In genomic region chr14:27075503-27075902, GRCh38 we compare ENCODE assay signal across 34 cellular contexts.
"Had no signal": no experiment of that assay in that cellular context is flagged by ENCODE, and none has a peak within 500 bp of the region (broad histone marks: within the 10 kb centered on the region; RNA-seq: fewer than 3 reads in every experiment).

No MANE protein-coding gene starts in this region.

- H3K27ac ChIP-seq: adrenal gland, ascending aorta, body of pancreas, brain microvascular endothelial cell, breast epithelium, cardiac muscle cell had no signal

- DNase-seq: activated effector memory CD4-positive, alpha-beta T cell treated with anti-CD3 and anti-CD28 coated beads, Interleukin-2, amount 50 U/mL, for 16 hours; activated effector memory CD4-positive, alpha-beta T cell treated with Interleukin-2 at 50 U/mL for 16 hours; activated gamma-delta T cell; activated gamma-delta T cell treated with Interleukin-2 at 50 U/mL for 16 hours; activated naive CD4-positive, alpha-beta T cell; activated naive CD4-positive, alpha-beta T cell treated with anti-CD3 and anti-CD28 coated beads for 36 hours; activated naive CD4-positive, alpha-beta T cell treated with anti-CD3 and anti-CD28 coated beads, Interleukin-2, amount 10 ng/mL, durations not matched to agents 7 days and 5 days; activated naive CD4-positive, alpha-beta T cell treated with anti-CD3 and anti-CD28 coated beads, Interleukin-2, amount 50 U/mL, for 16 hours; activated naive CD4-positive, alpha-beta T cell treated with Interleukin-2 at 50 U/mL for 16 hours; activated naive CD8-positive, alpha-beta T cell treated with anti-CD3 and anti-CD28 coated beads for 36 hours; activated naive CD8-positive, alpha-beta T cell treated with anti-CD3 and anti-CD28 coated beads, Interleukin-2, amount 10 ng/mL, durations not matched to agents 7 days and 5 days; activated naive CD8-positive, alpha-beta T cell treated with anti-CD3 and anti-CD28 coated beads, Interleukin-2, amount 50 U/mL, for 24 hours; activated T-cell treated with anti-CD3 and anti-CD28 coated beads, Interleukin-2, amount 50 U/mL, for 1 hour; activated T-cell treated with anti-CD3 and anti-CD28 coated beads, Interleukin-2, amount 50 U/mL, for 24 hours; activated T-cell treated with anti-CD3 and anti-CD28 coated beads, Interleukin-2, amount 50 U/mL, for 4 hours; activated T-cell treated with anti-CD3 and anti-CD28 coated beads, Interleukin-2, amount 50 U/mL, for 48 hours; activated T-cell treated with anti-CD3 and anti-CD28 coated beads, Interleukin-2, amount 50 U/mL, for 72 hours; adrenal gland; amniotic stem cell; amygdala; anterior cingulate cortex; aorta; body of pancreas; brain microvascular endothelial cell; caudate nucleus; central memory CD4-positive, alpha-beta T cell; cerebellar nuclear complex had no signal

- ATAC-seq: activated naive CD4-positive, alpha-beta T cell treated with anti-CD3 and anti-CD28 coated beads, Interleukin-2, amount 50 U/mL, for 72 hours; activated naive CD8-positive, alpha-beta T cell treated with anti-CD3 and anti-CD28 coated beads, Interleukin-2, amount 50 U/mL, for 24 hours; activated T-cell treated with anti-CD3 and anti-CD28 coated beads, Interleukin-2, amount 50 U/mL, for 4 hours; activated T-cell treated with anti-CD3 and anti-CD28 coated beads, Interleukin-2, amount 50 U/mL, for 72 hours; activated T-helper 17 cell treated with anti-CD3 and anti-CD28 coated beads, Interleukin-2, amount 50 U/mL, for 72 hours; body of pancreas had no signal

- H3K4me3 ChIP-seq: adrenal gland, ascending aorta, body of pancreas, breast epithelium, cardiac muscle cell had no signal

- H3K27me3 ChIP-seq: adrenal gland, ascending aorta, body of pancreas, brain microvascular endothelial cell, breast epithelium, cardiac muscle cell had no signal

- FAIRE-seq: astrocyte, bronchial epithelial cell had no signal

- H3K4me1 ChIP-seq: adrenal gland, ascending aorta, body of pancreas, breast epithelium had no signal

- H3K9me3 ChIP-seq: adrenal gland, ascending aorta, body of pancreas, breast epithelium had no signal

- H3K36me3 ChIP-seq: adrenal gland, ascending aorta, brain microvascular endothelial cell, breast epithelium, cardiac muscle cell had no signal
